ENCODE assay signal across 26 cellular contexts in the genomic region with DNA sequence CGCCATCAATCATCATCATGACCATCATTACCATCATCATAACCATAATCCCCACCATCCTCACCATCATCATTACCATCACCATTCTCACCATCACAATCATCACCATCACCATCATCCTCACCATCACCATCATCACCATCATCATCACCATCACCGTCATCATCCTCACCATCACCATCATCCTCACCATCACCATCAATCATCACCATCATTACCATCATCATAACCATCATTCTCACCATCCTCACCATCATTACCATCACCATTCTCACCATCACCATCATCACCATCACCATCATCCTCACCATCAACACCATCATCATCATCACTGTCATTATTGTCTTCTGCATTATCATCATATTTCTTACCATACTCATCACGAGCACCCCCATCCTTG.
DNase-seq lines count a peak whose midpoint lies in the region; ATAC-seq, FAIRE-seq and TF ChIP-seq lines count a peak whose summit lies in the region.
"Had no signal": no experiment of that assay in that cellular context is flagged by ENCODE, and none has a peak within 500 bp of the region (broad histone marks: within the 10 kb centered on the region; RNA-seq: fewer than 3 reads in every experiment).

No MANE protein-coding gene starts in this region.

- CTCF ChIA-PET in HepG2 (lab: Yijun Ruan, JAX; ENCODE audit: low intra/inter-chr PET ratio, low total read pairs) = no interaction called here
- CTCF ChIA-PET in activated CD4-positive, alpha-beta memory T cell treated with anti-CD3 and anti-CD28 coated beads for 36 hours (lab: Charles Lee) = no interaction called here

- DNase-seq in HepG2 (ENCODE audit: low spot score) (no peak), right lobe of liver (no peak), HTR-8/SVneo (ENCODE audit: insufficient read length, low spot score) (no peak), bronchial epithelial cell (ENCODE audit: low read depth) (no peak), NCI-H2196 (lab: John Stamatoyannopoulos, UW; ENCODE audit: unreplicated experiment) (no peak), nephron progenitor cell (no peak)
- DNase-seq in activated CD4-positive, alpha-beta memory T cell treated with anti-CD3 and anti-CD28 coated beads for 36 hours = no peak
- DNase-seq: ACHN; AML-193; BE2C; CD4-positive, alpha-beta T cell; CD8-positive, alpha-beta memory T cell; DMS 273 treated with DMSO at 0.1 percent for 48 hours; DMS79; EL; GDM1; HCEC 1CT had no signal

- H3K9me3 ChIP-seq in HepG2 (ENCODE audit: low read length) (no peaks in the 10 kb centered on the region), right lobe of liver (no peaks in the 10 kb centered on the region)
- H3K9me3 ChIP-seq: BE2C had no signal

- no peaks in the 10 kb centered on the region for H4K20me1 ChIP-seq in HepG2 (ENCODE audit: insufficient read depth, low read length)
- H4K20me1 ChIP-seq: BLaER1 treated with 17β-estradiol and CSF1 and Interleukin-3, amounts not matched to agents 10 nM and 100 nM had no signal

- no peak overlapping the region for H3K9ac ChIP-seq in HepG2 (ENCODE audit: insufficient read depth, low read depth, low read length)
- H3K9ac ChIP-seq: BLaER1 treated with 17β-estradiol and CSF1 and Interleukin-3, amounts not matched to agents 10 nM and 100 nM had no signal

- 2% methylated on average over 3 of the region's 3 CpGs for WGBS in HepG2 (ENCODE audit: low lambda C conversion rate)
- WGBS in right lobe of liver (ENCODE audit: insufficient coverage, low coverage, low lambda C conversion rate, missing lambda C conversion rate) = 48% methylated on average over 3 of the region's 3 CpGs

- H3K27me3 Mint-ChIP-seq in nephron progenitor cell (ENCODE audit: low read depth, poor library complexity) = peaks cover 21% of the 10 kb centered on the region
- H3K27me3 Mint-ChIP-seq in activated CD4-positive, alpha-beta memory T cell treated with anti-CD3 and anti-CD28 coated beads for 36 hours = no peaks in the 10 kb centered on the region

- BruUV-seq in HepG2 (replicated peaks; lab: Mats Ljungman, UMichigan) = no TSS peak

- H3K27ac Mint-ChIP-seq in nephron progenitor cell = no peak overlapping the region
- no peak overlapping the region for H3K27ac Mint-ChIP-seq in activated CD4-positive, alpha-beta memory T cell treated with anti-CD3 and anti-CD28 coated beads for 36 hours
- H3K27ac Mint-ChIP-seq: CD14-positive monocyte; CD4-positive, alpha-beta T cell; CD8-positive, alpha-beta memory T cell; GM23338 had no signal

- no peak for FAIRE-seq in HepG2 (lab: Jason Lieb, UNC)
- FAIRE-seq in HTR-8/SVneo (lab: Jason Lieb, UNC) = peak; percentile 80
- peak; percentile 66 for FAIRE-seq in bronchial epithelial cell (lab: Jason Lieb, UNC)
- FAIRE-seq: A204.1, D721Med, GM12878, GM18507, H54 had no signal

- no peaks in the 10 kb centered on the region for H3K4me1 Mint-ChIP-seq in nephron progenitor cell
- H3K4me1 Mint-ChIP-seq in activated CD4-positive, alpha-beta memory T cell treated with anti-CD3 and anti-CD28 coated beads for 36 hours (ENCODE audit: low read depth) = no peaks in the 10 kb centered on the region
- H3K4me1 Mint-ChIP-seq: CD14-positive monocyte; CD8-positive, alpha-beta memory T cell; GM23338 had no signal

- TF ChIP-seq POLR2A in HepG2 (IDR thresholded peaks at IDR 0.05; ENCODE audit: insufficient read depth in 1 of 2, low read depth in 2 of 2, low read length in 2 of 2) (no peak), right lobe of liver (IDR thresholded peaks at IDR 0.05) (no peak)

- no peak overlapping the region for H3K4me2 ChIP-seq in HepG2 (ENCODE audit: low read depth, low read length)
- H3K4me2 ChIP-seq: BLaER1 treated with 17β-estradiol and CSF1 and Interleukin-3, amounts not matched to agents 10 nM and 100 nM; GM23338 had no signal

- H3K27ac ChIP-seq in HepG2 (ENCODE audit: extremely low read length, insufficient read depth, low read length) (no peak overlapping the region), right lobe of liver (no peak overlapping the region)
- H3K27ac ChIP-seq: 22Rv1; BLaER1 treated with 17β-estradiol and CSF1 and Interleukin-3, amounts not matched to agents 10 nM and 100 nM had no signal

- no peak for TF ChIP-seq RAD21 in HepG2 (CRISPR knock-in tag; IDR thresholded peaks at IDR 0.05)

- TF ChIP-seq CTCF in HepG2 (CRISPR knock-in tag; IDR thresholded peaks at IDR 0.05) (no peak), right lobe of liver (IDR thresholded peaks at IDR 0.05) (no peak), bronchial epithelial cell (IDR thresholded peaks at IDR 0.05; ENCODE audit: insufficient read depth, low read length, severe bottlenecking) (no peak), nephron progenitor cell (IDR thresholded peaks at IDR 0.05) (no peak)

- no peak for TF ChIP-seq EP300 in HepG2 (IDR thresholded peaks at IDR 0.05; ENCODE audit: low read depth in 2 of 2, low read length in 2 of 2)
- no peak for TF ChIP-seq EP300 in HepG2 (CRISPR knock-in tag; IDR thresholded peaks at IDR 0.05; ENCODE audit: borderline replicate concordance)

- intact Hi-C loops in HepG2 (cut with micrococcal nuclease; ENCODE audit: unreplicated experiment) (no loop called here), right lobe of liver (cut with DNase I) (no loop called here)
- intact Hi-C loops in activated CD4-positive, alpha-beta memory T cell treated with anti-CD3 and anti-CD28 coated beads for 36 hours (cut with micrococcal nuclease) = no loop called here

- no peak overlapping the region for H3K4me3 ChIP-seq in HepG2 (replicated peaks in 1 of 3; ENCODE audit: insufficient read depth in 1 of 3, low read depth in 2 of 3, low read length in 3 of 3)
- H3K4me3 ChIP-seq in right lobe of liver = no peak overlapping the region
- no peak overlapping the region for H3K4me3 ChIP-seq in bronchial epithelial cell (ENCODE audit: low read depth, low read length)
- H3K4me3 ChIP-seq: BLaER1 treated with 17β-estradiol and CSF1 and Interleukin-3, amounts not matched to agents 10 nM and 100 nM; GM12878; GM23338 had no signal

- H3K27me3 ChIP-seq in HepG2 (ENCODE audit: control insufficient read depth in 1 of 2, insufficient read depth in 2 of 2, low read length in 2 of 2) (peaks cover 2 to 13% of the 10 kb centered on the region in 2 experiments; a peak in 3 of 5 replicates), right lobe of liver (no peaks in the 10 kb centered on the region), bronchial epithelial cell (ENCODE audit: control insufficient read depth, insufficient read depth, low read length) (no peaks in the 10 kb centered on the region)
- H3K27me3 ChIP-seq: BE2C; BLaER1 treated with 17β-estradiol and CSF1 and Interleukin-3, amounts not matched to agents 10 nM and 100 nM had no signal

- H3K36me3 Mint-ChIP-seq in nephron progenitor cell (ENCODE audit: low read depth) = no peaks in the 10 kb centered on the region
- H3K36me3 Mint-ChIP-seq in activated CD4-positive, alpha-beta memory T cell treated with anti-CD3 and anti-CD28 coated beads for 36 hours = no peaks in the 10 kb centered on the region
- H3K36me3 Mint-ChIP-seq: CD14-positive monocyte; CD8-positive, alpha-beta memory T cell had no signal

- peaks cover 2% of the 10 kb centered on the region for H3K9me3 Mint-ChIP-seq in nephron progenitor cell
- no peaks in the 10 kb centered on the region for H3K9me3 Mint-ChIP-seq in activated CD4-positive, alpha-beta memory T cell treated with anti-CD3 and anti-CD28 coated beads for 36 hours
- H3K9me3 Mint-ChIP-seq: CD4-positive, alpha-beta T cell; CD8-positive, alpha-beta memory T cell had no signal

- ATAC-seq in HepG2 (no peak), right lobe of liver (no peak)
- ATAC-seq: GM12878, GM23338 had no signal

- no peaks in the 10 kb centered on the region for H3K79me2 ChIP-seq in HepG2 (ENCODE audit: insufficient read depth, low read length)

- POLR2A ChIA-PET in HepG2 (lab: Yijun Ruan, JAX) = no interaction called here
- POLR2A ChIA-PET in activated CD4-positive, alpha-beta memory T cell treated with anti-CD3 and anti-CD28 coated beads for 36 hours (lab: Charles Lee) = no interaction called here

- no peak overlapping the region for H3K4me3 Mint-ChIP-seq in nephron progenitor cell
- H3K4me3 Mint-ChIP-seq in activated CD4-positive, alpha-beta memory T cell treated with anti-CD3 and anti-CD28 coated beads for 36 hours = no peak overlapping the region
- H3K4me3 Mint-ChIP-seq: CD14-positive monocyte; CD4-positive, alpha-beta T cell; CD8-positive, alpha-beta memory T cell; GM23338 had no signal

- H3K4me1 ChIP-seq in HepG2 (ENCODE audit: insufficient read depth, low read length) = no peaks in the 10 kb centered on the region
- H3K4me1 ChIP-seq in right lobe of liver = no peaks in the 10 kb centered on the region
- H3K4me1 ChIP-seq: BE2C had no signal

- in situ Hi-C loops in HepG2 (cut with HindIII; ENCODE audit: extremely low pct_ligation_motif_present, low pct_unique_long_range_greater_than_20kb) = no loop called here

- H3K36me3 ChIP-seq in HepG2 (replicated peaks in 1 of 2; ENCODE audit: control insufficient read depth in 1 of 2, insufficient read depth in 2 of 2, low read length in 2 of 2) (no peaks in the 10 kb centered on the region), right lobe of liver (no peaks in the 10 kb centered on the region), bronchial epithelial cell (ENCODE audit: control insufficient read depth, insufficient read depth, low read length) (no peaks in the 10 kb centered on the region)
- H3K36me3 ChIP-seq: BE2C; BLaER1 treated with 17β-estradiol and CSF1 and Interleukin-3, amounts not matched to agents 10 nM and 100 nM had no signal

- no peak overlapping the region for H2AFZ ChIP-seq in HepG2 (ENCODE audit: low read length)
- H2AFZ ChIP-seq: GM23338 had no signal

TF ChIP-seq in HepG2, 621 proteins besides CTCF, POLR2A, EP300 and RAD21 (continues in another document):
- TF ChIP-seq CREB1 (IDR thresholded peaks at IDR 0.05) = peak; percentile 96
- TF ChIP-seq CREB1 (CRISPR knock-in tag; IDR thresholded peaks at IDR 0.05) = no peak
- peak; percentile 33; the same call in 1 of the 2 replicates for TF ChIP-seq NONO (IDR thresholded peaks at IDR 0.05)
- TF ChIP-seq NONO (CRISPR knock-in tag; conservative IDR thresholded peaks at IDR 0.05) = no peak
- TF ChIP-seq ZNF282 (IDR thresholded peaks at IDR 0.05; ENCODE audit: partially characterized antibody) = peak; percentile 67
- TF ChIP-seq IKZF4 (CRISPR knock-in tag; IDR thresholded peaks at IDR 0.05; ENCODE audit: borderline replicate concordance, low read depth, not compliant biosample characterization) = no peak
- TF ChIP-seq ZNF891 (CRISPR knock-in tag; IDR thresholded peaks at IDR 0.05) = no peak
- no peak for TF ChIP-seq MTF2 (CRISPR knock-in tag; IDR thresholded peaks at IDR 0.05; ENCODE audit: borderline replicate concordance)
- 0 out of 2 replicates have a peak, but pooled peaks have one; percentile 24 for TF ChIP-seq PLRG1 (conservative IDR thresholded peaks at IDR 0.05)
